ENCODE assay signal across 11 cellular contexts in genomic region chr5:74232281-74232680, GRCh38.
DNase-seq lines count a peak whose midpoint lies in the region; ATAC-seq and TF ChIP-seq lines count a peak whose summit lies in the region.
"Had no signal": no experiment of that assay in that cellular context is flagged by ENCODE, and none has a peak within 500 bp of the region (broad histone marks: within the 10 kb centered on the region; RNA-seq: fewer than 3 reads in every experiment).

No MANE protein-coding gene starts in this region.

- no peaks in the 10 kb centered on the region for H3K27me3 ChIP-seq in osteoblast (ENCODE audit: insufficient read depth, low read length)
- H3K27me3 ChIP-seq in CD8-positive, alpha-beta T cell (ENCODE audit: insufficient read depth, low read length), result no peaks in the 10 kb centered on the region

- no peak overlapping the region for H3K4me3 Mint-ChIP-seq in CD8-positive, alpha-beta T cell
- H3K4me3 Mint-ChIP-seq: activated CD8-positive, alpha-beta memory T cell treated with anti-CD3 and anti-CD28 coated beads, Interleukin-2, amount 10 ng/mL, durations not matched to agents 7 days and 5 days had no signal

- TF ChIP-seq CTCF in choroid plexus epithelial cell (conservative IDR thresholded peaks at IDR 0.05; ENCODE audit: low read depth, low read length) (no peak), osteoblast (IDR thresholded peaks at IDR 0.05; ENCODE audit: extremely low read depth, low read depth, low read length) (no peak)
- TF ChIP-seq CTCF in CD8-positive, alpha-beta T cell (IDR thresholded peaks at IDR 0.05), result no peak

- H3K4me2 ChIP-seq in osteoblast (ENCODE audit: insufficient read depth, low read length), result peak overlapping the region; percentile 57

- CTCF ChIA-PET in CD8-positive, alpha-beta T cell (lab: Charles Lee), result no interaction called here

- no peak for ATAC-seq in CD8-positive, alpha-beta T cell
- ATAC-seq: activated CD8-positive, alpha-beta memory T cell treated with anti-CD3 and anti-CD28 coated beads, Interleukin-2, amount 10 ng/mL, durations not matched to agents 7 days and 5 days had no signal

- no peaks in the 10 kb centered on the region for H3K36me3 Mint-ChIP-seq in CD8-positive, alpha-beta T cell
- H3K36me3 Mint-ChIP-seq: activated CD8-positive, alpha-beta memory T cell treated with anti-CD3 and anti-CD28 coated beads, Interleukin-2, amount 10 ng/mL, durations not matched to agents 7 days and 5 days had no signal

- DNase-seq in Daoy (ENCODE audit: low read depth), result peak; percentile 91
- peak; percentile 92 for DNase-seq in LHCN-M2 (ENCODE audit: low read depth)
- peak; percentile 60 for DNase-seq in choroid plexus epithelial cell (ENCODE audit: low read depth)
- DNase-seq in osteoblast (ENCODE audit: insufficient read length, low spot score, missing footprints), result peak; percentile 87
- DNase-seq in D341Med (ENCODE audit: low spot score), result no peak
- no peak for DNase-seq in HuH-7.5 (ENCODE audit: low spot score)
- no peak for DNase-seq in CD8-positive, alpha-beta T cell
- DNase-seq: activated CD8-positive, alpha-beta memory T cell treated with anti-CD3 and anti-CD28 coated beads, Interleukin-2, amount 10 ng/mL, durations not matched to agents 7 days and 5 days; DMS79; NCI-H510A; retina had no signal

- peak overlapping the region; percentile 79 for H3K27ac ChIP-seq in osteoblast (ENCODE audit: low read depth, low read length)
- H3K27ac ChIP-seq in CD8-positive, alpha-beta T cell (ENCODE audit: low read depth, low read length), result no peak overlapping the region

- H4K20me1 ChIP-seq in osteoblast (ENCODE audit: insufficient read depth, low read length), result no peaks in the 10 kb centered on the region

- no peaks in the 10 kb centered on the region for H3K79me2 ChIP-seq in osteoblast (ENCODE audit: insufficient read depth, low read length)

- H3K36me3 ChIP-seq in osteoblast (ENCODE audit: insufficient read depth, low read length), result no peaks in the 10 kb centered on the region
- no peaks in the 10 kb centered on the region for H3K36me3 ChIP-seq in CD8-positive, alpha-beta T cell (ENCODE audit: insufficient read depth, low read length)

- no peak overlapping the region for H2AFZ ChIP-seq in osteoblast (ENCODE audit: low read length)

- no peaks in the 10 kb centered on the region for H3K9me3 ChIP-seq in osteoblast (ENCODE audit: low read depth, low read length)
- no peaks in the 10 kb centered on the region for H3K9me3 ChIP-seq in CD8-positive, alpha-beta T cell (ENCODE audit: low read length)

- H3K27me3 Mint-ChIP-seq in CD8-positive, alpha-beta T cell (ENCODE audit: low read depth), result peaks cover 10% of the 10 kb centered on the region

- intact Hi-C loops in CD8-positive, alpha-beta T cell (cut with DNase I, micrococcal nuclease), result no loop called here

- peaks cover 39% of the 10 kb centered on the region for H3K4me1 ChIP-seq in osteoblast (ENCODE audit: insufficient read depth, low read length)
- no peaks in the 10 kb centered on the region for H3K4me1 ChIP-seq in CD8-positive, alpha-beta T cell (ENCODE audit: insufficient read depth, low read length)

- H3K27ac Mint-ChIP-seq in CD8-positive, alpha-beta T cell, result no peak overlapping the region
- H3K27ac Mint-ChIP-seq: activated CD8-positive, alpha-beta memory T cell treated with anti-CD3 and anti-CD28 coated beads, Interleukin-2, amount 10 ng/mL, durations not matched to agents 7 days and 5 days had no signal

- H3K9me3 Mint-ChIP-seq in CD8-positive, alpha-beta T cell, result no peaks in the 10 kb centered on the region

- POLR2A ChIA-PET in CD8-positive, alpha-beta T cell (lab: Charles Lee), result interaction anchor here (0.6 kb wide), 1 partner anchor 69 kb away, joined by 3 read pairs; no protein-coding TSS in a partner anchor

- H3K4me3 ChIP-seq in choroid plexus epithelial cell (ENCODE audit: low read depth, low read length) (no peak overlapping the region), osteoblast (ENCODE audit: insufficient read depth, low read length) (no peak overlapping the region)
- H3K4me3 ChIP-seq in CD8-positive, alpha-beta T cell (ENCODE audit: low read depth, low read length), result no peak overlapping the region

- H3K4me1 Mint-ChIP-seq in CD8-positive, alpha-beta T cell (ENCODE audit: low read depth), result no peaks in the 10 kb centered on the region
- H3K4me1 Mint-ChIP-seq: activated CD8-positive, alpha-beta memory T cell treated with anti-CD3 and anti-CD28 coated beads, Interleukin-2, amount 10 ng/mL, durations not matched to agents 7 days and 5 days had no signal

Comparison
In these comparisons a context has a peak if more than half of its experiments do, and no peak if none do; other contexts are left out.
1. DNase-seq: peak in Daoy (single experiment), LHCN-M2 (single experiment), choroid plexus epithelial cell (single experiment) and osteoblast (single experiment); none in D341Med (single experiment), HuH-7.5 (single experiment) and CD8-positive, alpha-beta T cell (0 of 7).